In genomic region chrX:46681849-46682248, GRCh38 we compare ENCODE assay signal across 25 cellular contexts.
A peak's percentile ranks its signal among the peaks of the same experiment; 100 is the strongest.
DNase-seq lines count a peak whose midpoint lies in the region; ATAC-seq, FAIRE-seq and TF ChIP-seq lines count a peak whose summit lies in the region.
"Had no signal": no experiment of that assay in that cellular context is flagged by ENCODE, and none has a peak within 500 bp of the region (broad histone marks: within the 10 kb centered on the region; RNA-seq: fewer than 3 reads in every experiment).

No MANE protein-coding gene starts in this region.

- no peak for ATAC-seq in GM19035 (IDR thresholded peaks at IDR 0.05; ENCODE audit: unreplicated experiment)
- ATAC-seq: GM23338 had no signal

- peaks cover 12% of the 10 kb centered on the region for H3K4me1 Mint-ChIP-seq in T-helper 2 cell treated with Interferon-gamma antibody and Interleukin-4, amounts not matched to agents 5 μg/mL and 100 μg/mL, for 36 hours (ENCODE audit: low read depth)
- peaks cover 4% of the 10 kb centered on the region for H3K4me1 Mint-ChIP-seq in astrocyte (ENCODE audit: low read depth, unreplicated experiment)
- H3K4me1 Mint-ChIP-seq: CD8-positive, alpha-beta memory T cell; H9 had no signal

- H3K36me3 ChIP-seq in astrocyte (ENCODE audit: insufficient read depth, low read length) = no peaks in the 10 kb centered on the region
- H3K36me3 ChIP-seq: BE2C, SJSA1 had no signal

- DNase-seq in T-helper 2 cell treated with Interferon-gamma antibody and Interleukin-4, amounts not matched to agents 5 μg/mL and 100 μg/mL, for 36 hours (ENCODE audit: low spot score) = no peak
- no peak for DNase-seq in T-helper 2 cell
- DNase-seq in astrocyte (ENCODE audit: low read depth) = peak; percentile 49
- DNase-seq in iris pigment epithelial cell (ENCODE audit: low read depth) = peak; percentile 47
- DNase-seq in foreskin fibroblast = no peak
- DNase-seq in NCI-H187 (lab: John Stamatoyannopoulos, UW) = no peak
- DNase-seq: BE2C; Calu3; CD8-positive, alpha-beta memory T cell; DMS79 treated with DMSO at 0.1 percent for 48 hours; H9; KG1; MM.1S; NCI-H2029 treated with DMSO at 0.1 percent for 48 hours; NCI-H2227 treated with DMSO at 0.1 percent for 48 hours; NCI-H526 treated with DMSO at 0.1 percent for 48 hours; PC-9; Right ventricle myocardium superior had no signal

- no peaks in the 10 kb centered on the region for H3K27me3 Mint-ChIP-seq in T-helper 2 cell treated with Interferon-gamma antibody and Interleukin-4, amounts not matched to agents 5 μg/mL and 100 μg/mL, for 36 hours (ENCODE audit: low read depth)
- H3K27me3 Mint-ChIP-seq in astrocyte (ENCODE audit: low read depth, unreplicated experiment) = no peaks in the 10 kb centered on the region

- no peaks in the 10 kb centered on the region for H3K9me3 Mint-ChIP-seq in T-helper 2 cell treated with Interferon-gamma antibody and Interleukin-4, amounts not matched to agents 5 μg/mL and 100 μg/mL, for 36 hours
- H3K9me3 Mint-ChIP-seq in astrocyte (ENCODE audit: unreplicated experiment) = no peaks in the 10 kb centered on the region
- H3K9me3 Mint-ChIP-seq: CD8-positive, alpha-beta memory T cell; GM23338 had no signal

- TF ChIP-seq CTCF in astrocyte (IDR thresholded peaks at IDR 0.05; ENCODE audit: insufficient read depth, low read depth, low read length) = no peak
- no peak for TF ChIP-seq CTCF in foreskin fibroblast (IDR thresholded peaks at IDR 0.05; ENCODE audit: low read depth, low read length)

- peaks cover 13% of the 10 kb centered on the region for H3K36me3 Mint-ChIP-seq in T-helper 2 cell treated with Interferon-gamma antibody and Interleukin-4, amounts not matched to agents 5 μg/mL and 100 μg/mL, for 36 hours (ENCODE audit: low read depth)
- H3K36me3 Mint-ChIP-seq in astrocyte (ENCODE audit: low read depth, unreplicated experiment) = no peaks in the 10 kb centered on the region
- H3K36me3 Mint-ChIP-seq: CD14-positive monocyte; CD8-positive, alpha-beta memory T cell had no signal

- H3K79me2 ChIP-seq in astrocyte (ENCODE audit: insufficient read depth, low read length) = no peaks in the 10 kb centered on the region

- H3K27ac ChIP-seq in astrocyte (ENCODE audit: low read depth, low read length) = no peak overlapping the region
- H3K27ac ChIP-seq: 22Rv1, PC-9, SJSA1 had no signal

- H3K9ac ChIP-seq in astrocyte (ENCODE audit: low read length) = no peak overlapping the region

- H3K4me1 ChIP-seq in astrocyte (ENCODE audit: insufficient read depth, low read length) = no peaks in the 10 kb centered on the region
- H3K4me1 ChIP-seq: BE2C, SJSA1 had no signal

- no peak overlapping the region for H2AFZ ChIP-seq in astrocyte (ENCODE audit: low read depth, low read length)
- H2AFZ ChIP-seq: GM23338, PC-9 had no signal

- H3K27ac Mint-ChIP-seq in T-helper 2 cell treated with Interferon-gamma antibody and Interleukin-4, amounts not matched to agents 5 μg/mL and 100 μg/mL, for 36 hours = peak overlapping the region; percentile 2
- no peak overlapping the region for H3K27ac Mint-ChIP-seq in astrocyte (ENCODE audit: unreplicated experiment)
- H3K27ac Mint-ChIP-seq: CD14-positive monocyte, GM23338, H9 had no signal

- no peaks in the 10 kb centered on the region for H3K27me3 ChIP-seq in astrocyte (ENCODE audit: insufficient read depth, low read length)
- H3K27me3 ChIP-seq: BE2C, SJSA1 had no signal

- peak; percentile 80 for FAIRE-seq in astrocyte (lab: Jason Lieb, UNC)
- FAIRE-seq: GM18507, HTR-8/SVneo had no signal

- no peak overlapping the region for H3K4me3 Mint-ChIP-seq in T-helper 2 cell treated with Interferon-gamma antibody and Interleukin-4, amounts not matched to agents 5 μg/mL and 100 μg/mL, for 36 hours
- H3K4me3 Mint-ChIP-seq in astrocyte (ENCODE audit: unreplicated experiment) = no peak overlapping the region
- H3K4me3 Mint-ChIP-seq: CD14-positive monocyte; CD8-positive, alpha-beta memory T cell; GM23338; H9 had no signal

- peaks cover 10% of the 10 kb centered on the region for H4K20me1 ChIP-seq in astrocyte (ENCODE audit: insufficient read depth, low read length)

- H3K4me3 ChIP-seq in astrocyte (ENCODE audit: insufficient read depth, low read depth, low read length) (no peak overlapping the region), foreskin fibroblast (ENCODE audit: low read depth in 1 of 2, low read length in 2 of 2) (no peak overlapping the region)
- H3K4me3 ChIP-seq: GM23338, PC-9, SJSA1 had no signal

- H3K9me3 ChIP-seq in astrocyte (ENCODE audit: insufficient read depth, low read depth, low read length) = no peaks in the 10 kb centered on the region
- H3K9me3 ChIP-seq: BE2C, SJSA1 had no signal

- H3K4me2 ChIP-seq in astrocyte (ENCODE audit: low read length) = no peak overlapping the region
- H3K4me2 ChIP-seq: GM23338, PC-9 had no signal

Comparison
In these comparisons a context has a peak if more than half of its experiments do, and no peak if none do; other contexts are left out.
1. DNase-seq: peak in astrocyte (single experiment) and iris pigment epithelial cell (single experiment); none in T-helper 2 cell treated with Interferon-gamma antibody and Interleukin-4, amounts not matched to agents 5 μg/mL and 100 μg/mL, for 36 hours (single experiment), T-helper 2 cell (0 of 5), foreskin fibroblast (0 of 2) and NCI-H187 (0 of 2).